Comparison of ENCODE assay signal across 8 cellular contexts in the genomic region with DNA sequence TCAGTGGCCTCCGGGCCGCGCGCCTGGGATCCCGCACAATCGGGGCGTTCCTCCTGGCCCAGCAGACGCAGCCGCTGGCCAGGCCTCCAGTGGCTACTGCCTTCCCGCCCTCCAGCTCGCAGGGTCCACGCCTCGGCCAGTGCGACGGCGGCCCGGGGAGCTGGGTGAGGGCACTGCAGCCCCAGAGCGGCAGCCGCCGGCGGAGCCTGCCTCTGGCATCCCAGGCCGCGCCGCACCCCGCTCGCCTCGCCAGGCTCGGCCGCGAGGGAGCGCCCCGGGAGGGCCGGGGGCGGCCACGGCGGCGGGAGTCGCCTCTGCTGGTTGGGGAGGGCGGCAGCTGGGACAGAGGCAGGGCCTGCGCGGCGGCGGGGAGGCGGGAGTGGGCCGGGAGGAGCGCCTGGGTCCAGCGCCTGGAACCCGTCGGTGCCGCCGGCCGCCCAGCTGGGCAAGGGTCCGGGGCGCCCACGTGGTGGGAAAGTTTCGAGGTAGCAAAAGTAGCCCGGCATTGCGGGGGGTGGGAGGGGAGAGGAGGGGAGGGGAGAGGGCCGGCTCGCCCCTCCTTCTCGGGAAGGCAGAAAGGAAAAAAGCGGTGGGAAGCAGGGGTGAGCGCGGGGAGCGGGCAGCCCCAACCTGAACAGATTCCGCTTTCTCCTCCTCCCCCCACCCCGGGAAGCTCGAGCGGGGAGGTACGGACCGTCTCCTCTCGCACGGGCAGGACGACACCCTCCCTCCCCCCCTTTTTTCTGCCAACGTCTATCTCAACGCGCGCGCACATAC. TPM values are rescaled to one million over a fixed set of nuclear protein-coding genes. Genes with fewer than 3 reads are reported as not detected.
A peak's percentile ranks its signal among the peaks of the same experiment; 100 is the strongest.
DNase-seq lines count a peak whose midpoint lies in the region; ATAC-seq and TF ChIP-seq lines count a peak whose summit lies in the region.
"Had no signal": no experiment of that assay in that cellular context is flagged by ENCODE, and none has a peak within 500 bp of the region (broad histone marks: within the 10 kb centered on the region; RNA-seq: fewer than 3 reads in every experiment).

No MANE protein-coding gene starts in this region.

- POLR2A ChIA-PET in HEK293 (lab: Yijun Ruan, JAX): interaction anchor here (0.6 to 1.4 kb wide), 3 partner anchors 208 to 1306 kb away, joined by 3 to 4 read pairs (median 3); no protein-coding TSS in a partner anchor
- POLR2A ChIA-PET in activated CD8-positive, alpha-beta T cell treated with anti-CD3 and anti-CD28 coated beads for 36 hours (lab: Charles Lee): no interaction called here

- H3K36me3 Mint-ChIP-seq in activated CD8-positive, alpha-beta T cell treated with anti-CD3 and anti-CD28 coated beads for 36 hours (ENCODE audit: low read depth): no peaks in the 10 kb centered on the region

- no peaks in the 10 kb centered on the region for H3K9me3 Mint-ChIP-seq in activated CD8-positive, alpha-beta T cell treated with anti-CD3 and anti-CD28 coated beads for 36 hours

- H3K36me3 ChIP-seq in HEK293 (ENCODE audit: control insufficient read depth in 2 of 2, insufficient read depth in 1 of 2, low read length in 2 of 2) (peaks cover 0 to 7% of the 10 kb centered on the region in 2 experiments; a peak in 1 of 3 replicates), heart right ventricle (no peaks in the 10 kb centered on the region), skeletal muscle satellite cell (ENCODE audit: insufficient read depth, low read length) (no peaks in the 10 kb centered on the region)

- no peak overlapping the region for H3K27ac Mint-ChIP-seq in activated CD8-positive, alpha-beta T cell treated with anti-CD3 and anti-CD28 coated beads for 36 hours

- H3K4me1 Mint-ChIP-seq in activated CD8-positive, alpha-beta T cell treated with anti-CD3 and anti-CD28 coated beads for 36 hours (ENCODE audit: low read depth): peaks cover 16% of the 10 kb centered on the region

- H3K9me3 ChIP-seq in HEK293 (ENCODE audit: control insufficient read depth, insufficient read depth, low read depth, low read length) (no peaks in the 10 kb centered on the region), heart right ventricle (no peaks in the 10 kb centered on the region), skeletal muscle satellite cell (replicated peaks; ENCODE audit: low read length) (no peaks in the 10 kb centered on the region)

- H3K4me3 ChIP-seq in HEK293 (ENCODE audit: low read depth, low read length) (peak overlapping the region; percentile 55), heart right ventricle (peak overlapping the region; percentile 25 to 63 (median 52)), skeletal muscle satellite cell (ENCODE audit: low read length) (peak overlapping the region; percentile 71)

- ATAC-seq in heart right ventricle (peak; percentile 15 to 45 (median 24)), HG02938 (IDR thresholded peaks at IDR 0.05; ENCODE audit: unreplicated experiment) (no peak), GM18868 (IDR thresholded peaks at IDR 0.05; ENCODE audit: unreplicated experiment) (no peak)
- no peak for ATAC-seq in activated CD8-positive, alpha-beta T cell treated with anti-CD3 and anti-CD28 coated beads for 36 hours

- DNase-seq in SW480 (ENCODE audit: low spot score): peak; percentile 87
- DNase-seq in heart right ventricle: peak in 1 of 2 donors; percentile 34
- no peak for DNase-seq in activated CD8-positive, alpha-beta T cell treated with anti-CD3 and anti-CD28 coated beads for 36 hours

- H3K27me3 Mint-ChIP-seq in activated CD8-positive, alpha-beta T cell treated with anti-CD3 and anti-CD28 coated beads for 36 hours: peaks cover 59% of the 10 kb centered on the region

- H3K4me1 ChIP-seq in HEK293 (ENCODE audit: control insufficient read depth, insufficient read depth, low read length) (peaks cover 15% of the 10 kb centered on the region), heart right ventricle (peaks cover 13 to 45% (median 36%) of the 10 kb centered on the region in 9 donors), skeletal muscle satellite cell (ENCODE audit: control insufficient read depth, insufficient read depth, low read length) (peaks cover 23% of the 10 kb centered on the region)

- WGBS in heart right ventricle, 2 donors: 1 to 2% methylated on average over 52 to 79 of the region's 79 CpGs

- TF ChIP-seq CTCF in HEK293 (tag by site-specific recombination; IDR thresholded peaks at IDR 0.05) (no peak), heart right ventricle (IDR thresholded peaks at IDR 0.05) (peak in 4 of 9 donors; percentile 11 to 40 (median 19))
- TF ChIP-seq CTCF in activated CD8-positive, alpha-beta T cell treated with anti-CD3 and anti-CD28 coated beads for 36 hours (IDR thresholded peaks at IDR 0.05): no peak

- H3K27ac ChIP-seq in HEK293 (ENCODE audit: extremely low read depth, low read depth, low read length) (peak overlapping the region; percentile 64; the same call in 1 of the 2 replicates), heart right ventricle (peak overlapping the region in 4 of 10 donors; percentile 28 to 83 (median 60))

- CTCF ChIA-PET in HEK293 (lab: Yijun Ruan, JAX): interaction anchor here (0.6 to 3.0 kb wide), 6 partner anchors 93 to 336 kb away, joined by 3 to 36 read pairs (median 4); no protein-coding TSS in a partner anchor
- CTCF ChIA-PET in activated CD8-positive, alpha-beta T cell treated with anti-CD3 and anti-CD28 coated beads for 36 hours (lab: Charles Lee): interaction anchor here (0.8 to 2.5 kb wide), 8 partner anchors 10 to 333 kb away, joined by 3 to 16 read pairs (median 6); no protein-coding TSS in a partner anchor

- H3K27me3 ChIP-seq in heart right ventricle (peaks cover 12 to 92% (median 79%) of the 10 kb centered on the region in 7 donors), skeletal muscle satellite cell (ENCODE audit: control insufficient read depth, insufficient read depth, low read length) (peaks cover 82% of the 10 kb centered on the region)

- peak overlapping the region; percentile 86 for H3K4me2 ChIP-seq in skeletal muscle satellite cell (ENCODE audit: low read length)

- intact Hi-C loops in heart right ventricle (cut with DNase I): loop anchor here in 8 of 10 donors (1.0 to 10.0 kb wide), 10 partner anchors 98 to 740 kb away; no protein-coding TSS in a partner anchor
- intact Hi-C loops in activated CD8-positive, alpha-beta T cell treated with anti-CD3 and anti-CD28 coated beads for 36 hours (cut with micrococcal nuclease): loop anchor here (5.0 to 10.0 kb wide), 2 partner anchors 90 to 333 kb away; no protein-coding TSS in a partner anchor

- no peak overlapping the region for H3K4me3 Mint-ChIP-seq in activated CD8-positive, alpha-beta T cell treated with anti-CD3 and anti-CD28 coated beads for 36 hours

- peak overlapping the region; percentile 32 for H3K9ac ChIP-seq in skeletal muscle satellite cell (ENCODE audit: low read depth, low read length)

TF ChIP-seq in HEK293, 187 proteins besides CTCF, POLR2A, EP300 and RAD21 (continues in another document):
- TF ChIP-seq ZNF514 (tag by site-specific recombination; IDR thresholded peaks at IDR 0.05) (no peak), ZIC2 (tag by site-specific recombination; IDR thresholded peaks at IDR 0.05) (0 out of 2 replicates have a peak, but pooled peaks have one; percentile 6), ZSCAN16 (tag by site-specific recombination; IDR thresholded peaks at IDR 0.05) (no peak), ZNF560 (tag by site-specific recombination; IDR thresholded peaks at IDR 0.05; ENCODE audit: borderline replicate concordance) (no peak), ZNF843 (tag by site-specific recombination; IDR thresholded peaks at IDR 0.05) (no peak), ZNF169 (tag by site-specific recombination; IDR thresholded peaks at IDR 0.05) (no peak), ZFHX2 (tag by site-specific recombination; conservative IDR thresholded peaks at IDR 0.05) (peak; percentile 69), ZNF433 (tag by site-specific recombination; IDR thresholded peaks at IDR 0.05; ENCODE audit: low read depth) (no peak)
- TF ChIP-seq, protein P1, sequence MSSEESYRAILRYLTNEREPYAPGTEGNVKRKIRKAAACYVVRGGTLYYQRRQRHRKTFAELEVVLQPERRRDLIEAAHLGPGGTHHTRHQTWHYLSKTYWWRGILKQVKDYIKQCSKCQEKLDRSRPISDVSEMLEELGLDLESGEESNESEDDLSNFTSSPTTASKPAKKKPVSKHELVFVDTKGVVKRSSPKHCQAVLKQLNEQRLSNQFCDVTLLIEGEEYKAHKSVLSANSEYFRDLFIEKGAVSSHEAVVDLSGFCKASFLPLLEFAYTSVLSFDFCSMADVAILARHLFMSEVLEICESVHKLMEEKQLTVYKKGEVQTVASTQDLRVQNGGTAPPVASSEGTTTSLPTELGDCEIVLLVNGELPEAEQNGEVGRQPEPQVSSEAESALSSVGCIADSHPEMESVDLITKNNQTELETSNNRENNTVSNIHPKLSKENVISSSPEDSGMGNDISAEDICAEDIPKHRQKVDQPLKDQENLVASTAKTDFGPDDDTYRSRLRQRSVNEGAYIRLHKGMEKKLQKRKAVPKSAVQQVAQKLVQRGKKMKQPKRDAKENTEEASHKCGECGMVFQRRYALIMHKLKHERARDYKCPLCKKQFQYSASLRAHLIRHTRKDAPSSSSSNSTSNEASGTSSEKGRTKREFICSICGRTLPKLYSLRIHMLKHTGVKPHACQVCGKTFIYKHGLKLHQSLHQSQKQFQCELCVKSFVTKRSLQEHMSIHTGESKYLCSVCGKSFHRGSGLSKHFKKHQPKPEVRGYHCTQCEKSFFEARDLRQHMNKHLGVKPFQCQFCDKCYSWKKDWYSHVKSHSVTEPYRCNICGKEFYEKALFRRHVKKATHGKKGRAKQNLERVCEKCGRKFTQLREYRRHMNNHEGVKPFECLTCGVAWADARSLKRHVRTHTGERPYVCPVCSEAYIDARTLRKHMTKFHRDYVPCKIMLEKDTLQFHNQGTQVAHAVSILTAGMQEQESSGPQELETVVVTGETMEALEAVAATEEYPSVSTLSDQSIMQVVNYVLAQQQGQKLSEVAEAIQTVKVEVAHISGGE (tag by site-specific recombination; conservative IDR thresholded peaks at IDR 0.05; ENCODE audit: low read depth): no peak
- TF ChIP-seq, protein P2, sequence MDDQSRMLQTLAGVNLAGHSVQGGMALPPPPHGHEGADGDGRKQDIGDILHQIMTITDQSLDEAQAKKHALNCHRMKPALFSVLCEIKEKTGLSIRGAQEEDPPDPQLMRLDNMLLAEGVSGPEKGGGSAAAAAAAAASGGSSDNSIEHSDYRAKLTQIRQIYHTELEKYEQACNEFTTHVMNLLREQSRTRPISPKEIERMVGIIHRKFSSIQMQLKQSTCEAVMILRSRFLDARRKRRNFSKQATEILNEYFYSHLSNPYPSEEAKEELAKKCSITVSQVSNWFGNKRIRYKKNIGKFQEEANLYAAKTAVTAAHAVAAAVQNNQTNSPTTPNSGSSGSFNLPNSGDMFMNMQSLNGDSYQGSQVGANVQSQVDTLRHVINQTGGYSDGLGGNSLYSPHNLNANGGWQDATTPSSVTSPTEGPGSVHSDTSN (CRISPR knock-in tag; IDR thresholded peaks at IDR 0.05): peak; percentile 36; the same call in 1 of the 2 replicates

RNA-seq across cellular contexts. Expression of a gene that starts 1.5 kb away (rescaled TPM):
- total RNA-seq in heart right ventricle: 1 to 10 TPM in 9 of 10 donors, under 1 TPM in 1; 0.89 to 9.2 (median 2.5) TPM
- 1 to 10 TPM; 3.6 to 5.9 TPM for polyA plus RNA-seq in heart right ventricle
- total RNA-seq in skeletal muscle satellite cell (2012; rRNA removed): not detected in 2 replicates
- total RNA-seq in activated CD8-positive, alpha-beta T cell treated with anti-CD3 and anti-CD28 coated beads for 36 hours: not detected
- total RNA-seq: T-helper 2 cell treated with Interferon-gamma antibody and Interleukin-4, amounts not matched to agents 100 ng/mL and 5 ng/mL, for 36 hours had no signal

Comparison
In these comparisons a context has a peak if more than half of its experiments do, and no peak if none do; other contexts are left out.
1. ATAC-seq: peak in heart right ventricle (8 of 8); none in HG02938 (single experiment), activated CD8-positive, alpha-beta T cell treated with anti-CD3 and anti-CD28 coated beads for 36 hours (single experiment) and GM18868 (single experiment).
2. Peak in every context shown above with its lines, with median percentiles within 50 percentile points of each other: H3K4me3 ChIP-seq.